ENCODE assay signal across 22 cellular contexts in the genomic region with DNA sequence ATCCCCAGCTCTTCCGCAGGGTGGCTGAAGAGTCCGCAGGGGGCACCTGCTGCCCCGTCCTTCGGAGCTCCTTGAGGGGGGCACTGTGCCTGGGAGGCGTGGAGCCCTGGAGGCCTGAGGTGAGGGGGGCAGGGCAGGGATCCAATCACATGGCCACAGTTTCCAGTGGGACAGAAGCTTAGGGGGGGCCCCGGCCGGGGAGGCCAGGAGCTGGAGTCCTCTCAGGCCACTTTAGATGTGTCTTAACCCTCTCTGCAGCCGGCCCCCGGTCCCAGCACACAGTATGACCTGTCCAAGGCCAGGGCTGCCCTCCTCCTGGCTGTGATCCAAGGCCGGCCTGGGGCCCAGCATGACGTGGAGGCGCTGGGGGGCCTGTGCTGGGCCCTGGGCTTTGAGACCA. TPM values are rescaled to one million over a fixed set of nuclear protein-coding genes. Genes with fewer than 3 reads are reported as not detected.
A peak's percentile ranks its signal among the peaks of the same experiment; 100 is the strongest.
DNase-seq lines count a peak whose midpoint lies in the region; ATAC-seq, FAIRE-seq and TF ChIP-seq lines count a peak whose summit lies in the region.
"Had no signal": no experiment of that assay in that cellular context is flagged by ENCODE, and none has a peak within 500 bp of the region (broad histone marks: within the 10 kb centered on the region; RNA-seq: fewer than 3 reads in every experiment).

No MANE protein-coding gene starts in this region.

- H3K9ac ChIP-seq in kidney (ENCODE audit: low read length in 2 of 2): no peak overlapping the region

- no peak overlapping the region for H3K4me3 Mint-ChIP-seq in activated CD4-positive, alpha-beta T cell treated with anti-CD3 and anti-CD28 coated beads, Interleukin-2, amount 10 ng/mL, durations not matched to agents 7 days and 5 days
- H3K4me3 Mint-ChIP-seq: CD14-positive monocyte; CD8-positive, alpha-beta T cell had no signal

- peaks cover 10% of the 10 kb centered on the region for H3K4me1 Mint-ChIP-seq in activated CD4-positive, alpha-beta T cell treated with anti-CD3 and anti-CD28 coated beads, Interleukin-2, amount 10 ng/mL, durations not matched to agents 7 days and 5 days

- H3K27ac Mint-ChIP-seq in activated CD4-positive, alpha-beta T cell treated with anti-CD3 and anti-CD28 coated beads, Interleukin-2, amount 10 ng/mL, durations not matched to agents 7 days and 5 days: peak overlapping the region; percentile 22
- H3K27ac Mint-ChIP-seq: CD8-positive, alpha-beta T cell had no signal

- ATAC-seq in aorta (ENCODE audit: low FRiP score): no peak
- no peak for ATAC-seq in esophagus mucosa
- ATAC-seq in GM21360 (IDR thresholded peaks at IDR 0.05; ENCODE audit: unreplicated experiment): no peak
- ATAC-seq: CD8-positive, alpha-beta T cell had no signal

- peaks cover 13% of the 10 kb centered on the region for H3K36me3 Mint-ChIP-seq in activated CD4-positive, alpha-beta T cell treated with anti-CD3 and anti-CD28 coated beads, Interleukin-2, amount 10 ng/mL, durations not matched to agents 7 days and 5 days (ENCODE audit: low read depth)

- CTCF ChIA-PET in activated CD4-positive, alpha-beta T cell treated with anti-CD3 and anti-CD28 coated beads, Interleukin-2, amount 10 ng/mL, durations not matched to agents 7 days and 5 days (lab: Charles Lee): interaction anchor here (0.9 to 8.6 kb wide), 3 partner anchors 13 to 115 kb away, joined by 3 to 153 read pairs (median 3); partner anchors contain the start of gene ZNF213

- intact Hi-C loops in kidney (cut with DNase I) (no loop called here), posterior vena cava (cut with DNase I) (no loop called here), aorta (cut with DNase I) (no loop called here)

- H3K4me1 ChIP-seq in kidney (ENCODE audit: control insufficient read depth in 1 of 2, insufficient read depth in 1 of 2, low read depth in 1 of 2, low read length in 2 of 2) (peaks cover 0 to 9% of the 10 kb centered on the region in 2 donors), aorta (ENCODE audit: control insufficient read depth in 1 of 2, insufficient read depth in 2 of 2, low read length in 2 of 2) (no peaks in the 10 kb centered on the region)

- no peaks in the 10 kb centered on the region for H3K27me3 ChIP-seq in aorta (ENCODE audit: control insufficient read depth in 1 of 2, insufficient read depth in 2 of 2, low read length in 1 of 2)

- peaks cover 1% of the 10 kb centered on the region for H3K27me3 Mint-ChIP-seq in activated CD4-positive, alpha-beta T cell treated with anti-CD3 and anti-CD28 coated beads, Interleukin-2, amount 10 ng/mL, durations not matched to agents 7 days and 5 days

- TF ChIP-seq CTCF in kidney (IDR thresholded peaks at IDR 0.05; ENCODE audit: borderline replicate concordance, extremely low read depth, insufficient read depth): no peak

- POLR2A ChIA-PET in activated CD4-positive, alpha-beta T cell treated with anti-CD3 and anti-CD28 coated beads, Interleukin-2, amount 10 ng/mL, durations not matched to agents 7 days and 5 days (lab: Charles Lee): no interaction called here

- H3K4me3 ChIP-seq in kidney (ENCODE audit: low read length in 2 of 2): no peak overlapping the region
- no peak overlapping the region for H3K4me3 ChIP-seq in aorta (ENCODE audit: low read length in 2 of 2)

- FAIRE-seq in kidney (lab: Jason Lieb, UNC): no peak
- FAIRE-seq: D721Med, GM19239, H1, HTR-8/SVneo had no signal

- no peaks in the 10 kb centered on the region for H3K9me3 Mint-ChIP-seq in activated CD4-positive, alpha-beta T cell treated with anti-CD3 and anti-CD28 coated beads, Interleukin-2, amount 10 ng/mL, durations not matched to agents 7 days and 5 days
- H3K9me3 Mint-ChIP-seq: CD14-positive monocyte; CD8-positive, alpha-beta T cell had no signal

- 89 to 90% methylated on average over 12 of the region's 12 CpGs for WGBS in aorta, 2 donors

- H3K27ac ChIP-seq in kidney (ENCODE audit: low read depth in 2 of 2, low read length in 2 of 2) (no peak overlapping the region), aorta (ENCODE audit: low read depth in 1 of 2, low read length in 2 of 2) (no peak overlapping the region)
- H3K27ac ChIP-seq: 22Rv1 had no signal

- H3K9me3 ChIP-seq in kidney (ENCODE audit: control insufficient read depth in 1 of 2, low read length in 2 of 2) (no peaks in the 10 kb centered on the region), aorta (ENCODE audit: control insufficient read depth, low read length) (no peaks in the 10 kb centered on the region)

- DNase-seq in activated CD4-positive, alpha-beta T cell treated with anti-CD3 and anti-CD28 coated beads, Interleukin-2, amount 10 ng/mL, durations not matched to agents 7 days and 5 days: no peak
- no peak for DNase-seq in activated CD4-positive, alpha-beta T cell treated with anti-CD3 and anti-CD28 coated beads, Interleukin-2, amount 50 U/mL, for 1 hour
- DNase-seq in kidney: peak; percentile 66
- DNase-seq in posterior vena cava (ENCODE audit: low spot score): peak; percentile 79
- DNase-seq in aorta: peak; percentile 49 to 77
- no peak for DNase-seq in KG1 (lab: John Stamatoyannopoulos, UW)
- DNase-seq: CD8-positive, alpha-beta T cell; COR-L47; DMS153; DMS79 treated with DMSO at 0.1 percent for 48 hours; GDM1; HCEC 1CT had no signal

- H3K36me3 ChIP-seq in kidney (ENCODE audit: control insufficient read depth in 1 of 2, insufficient read depth in 2 of 2, low read length in 2 of 2) (peaks cover 0 to 7% of the 10 kb centered on the region in 2 donors), aorta (ENCODE audit: control insufficient read depth in 1 of 2, insufficient read depth in 2 of 2, low read length in 1 of 2) (peaks cover 0 to 7% of the 10 kb centered on the region in 2 donors)

RNA-seq across cellular contexts. Expression of gene ZNF213, which starts 10.8 kb away (rescaled TPM):
- total RNA-seq in activated CD4-positive, alpha-beta T cell treated with anti-CD3 and anti-CD28 coated beads, Interleukin-2, amount 10 ng/mL, durations not matched to agents 7 days and 5 days: 10 to 100 TPM in 1 of 2 experiments, 1 to 10 TPM in 1; 9.9 to 11.1 TPM
- total RNA-seq in kidney: 12.5 TPM
- 5.6 TPM for polyA plus RNA-seq in kidney (ENCODE audit: insufficient read depth, low read depth, low replicate concordance)
- total RNA-seq in posterior vena cava: 10 to 100 TPM in 1 of 2 donors, 1 to 10 TPM in 1; 8.3 to 10.2 TPM
- total RNA-seq in aorta: 1 to 10 TPM; 8.0 to 8.6 TPM
- 1 to 10 TPM; 2.3 to 5.6 TPM for polyA plus RNA-seq in aorta
- 9.7 TPM for total RNA-seq in esophagus mucosa

RNA-seq across cellular contexts. Expression of gene ZNF205, which starts 33.3 kb away (rescaled TPM):
- total RNA-seq in activated CD4-positive, alpha-beta T cell treated with anti-CD3 and anti-CD28 coated beads, Interleukin-2, amount 10 ng/mL, durations not matched to agents 7 days and 5 days: not detected
- total RNA-seq in kidney: 12.7 TPM
- 14.1 TPM for polyA plus RNA-seq in kidney (ENCODE audit: insufficient read depth, low read depth, low replicate concordance)
- 1 to 10 TPM; 7.6 to 8.3 TPM for total RNA-seq in posterior vena cava
- total RNA-seq in aorta: 10 to 100 TPM in 1 of 2 donors, 1 to 10 TPM in 1; 7.1 to 10.0 TPM
- 10 to 100 TPM in 1 of 2 donors, 1 to 10 TPM in 1; 8.9 to 36.6 TPM for polyA plus RNA-seq in aorta
- 5.6 TPM for total RNA-seq in esophagus mucosa
- total RNA-seq: CD8-positive, alpha-beta T cell had no signal

RNA-seq across cellular contexts. Expression of gene OR1F1, which starts 42.3 kb away (rescaled TPM):
- total RNA-seq in activated CD4-positive, alpha-beta T cell treated with anti-CD3 and anti-CD28 coated beads, Interleukin-2, amount 10 ng/mL, durations not matched to agents 7 days and 5 days: not detected
- total RNA-seq in kidney (not detected), posterior vena cava (not detected), aorta (not detected), esophagus mucosa (not detected)
- polyA plus RNA-seq in kidney (ENCODE audit: insufficient read depth, low read depth, low replicate concordance) (not detected), aorta (not detected)
- total RNA-seq: A673; CD8-positive, alpha-beta T cell had no signal
- polyA plus RNA-seq: CD14-positive monocyte had no signal

RNA-seq across cellular contexts. Expression of gene ZSCAN10, which starts 46.6 kb away (rescaled TPM):
- total RNA-seq in activated CD4-positive, alpha-beta T cell treated with anti-CD3 and anti-CD28 coated beads, Interleukin-2, amount 10 ng/mL, durations not matched to agents 7 days and 5 days: under 1 TPM; 0.29 to 0.35 TPM
- total RNA-seq in kidney: not detected
- not detected for polyA plus RNA-seq in kidney (ENCODE audit: insufficient read depth, low read depth, low replicate concordance)
- total RNA-seq in posterior vena cava: not detected
- total RNA-seq in aorta: not detected
- polyA plus RNA-seq in aorta: not detected
- not detected for total RNA-seq in esophagus mucosa
- total RNA-seq: A673 had no signal
- polyA plus RNA-seq: BJ, CD14-positive monocyte had no signal

Comparison
In these comparisons a context has a peak if more than half of its experiments do, and no peak if none do; other contexts are left out.
1. DNase-seq: peak in kidney (single experiment), posterior vena cava (single experiment) and aorta (2 of 2); none in activated CD4-positive, alpha-beta T cell treated with anti-CD3 and anti-CD28 coated beads, Interleukin-2, amount 10 ng/mL, durations not matched to agents 7 days and 5 days (single experiment), activated CD4-positive, alpha-beta T cell treated with anti-CD3 and anti-CD28 coated beads, Interleukin-2, amount 50 U/mL, for 1 hour (single experiment) and KG1 (single experiment).